ENCODE assay signal across 33 cellular contexts in the genomic region with DNA sequence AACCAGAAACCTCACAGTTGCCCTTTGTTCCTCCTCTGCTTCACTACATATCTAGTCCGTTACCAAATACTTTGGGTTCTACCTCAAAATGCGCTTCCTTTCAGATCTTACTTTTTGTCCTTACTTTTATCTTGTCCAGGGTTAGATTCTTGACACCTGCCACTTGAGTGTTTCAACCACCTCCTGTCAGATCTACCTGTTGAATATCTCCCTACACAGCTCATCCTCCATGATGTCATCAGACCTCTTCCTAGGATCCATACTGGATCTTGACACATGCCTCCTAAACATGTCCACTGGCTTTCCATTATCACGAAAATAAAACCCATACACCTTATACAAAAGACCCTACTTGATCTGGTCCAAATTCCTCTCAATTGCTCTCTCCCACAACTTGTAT.
"Had no signal": no experiment of that assay in that cellular context is flagged by ENCODE, and none has a peak within 500 bp of the region (broad histone marks: within the 10 kb centered on the region; RNA-seq: fewer than 3 reads in every experiment).

No MANE protein-coding gene starts in this region.

- H3K9me3 ChIP-seq: MG63 had no signal

- H3K4me3 ChIP-seq: MG63 had no signal

- H3K36me3 ChIP-seq: MG63 had no signal

- DNase-seq: Karpas-422, Kasumi-1, MG63, MM.1S, MV-4-11, NCI-H1048, NCI-H1092, NCI-H1092 treated with DMSO at 0.1 percent for 48 hours, NCI-H1105, NCI-H1105 treated with DMSO at 0.1 percent for 48 hours, NCI-H1417 treated with DMSO at 0.1 percent for 48 hours, NCI-H1436, NCI-H1436 treated with DMSO at 0.1 percent for 48 hours, NCI-H146, NCI-H1694, NCI-H1694 treated with DMSO at 0.1 percent for 48 hours, NCI-H187, NCI-H187 treated with DMSO at 0.1 percent for 48 hours, NCI-H1930, NCI-H2029, NCI-H2029 treated with DMSO at 0.1 percent for 48 hours, NCI-H2081, NCI-H2081 treated with DMSO at 0.1 percent for 48 hours, NCI-H2107, NCI-H2171, NCI-H2171 treated with DMSO at 0.1 percent for 48 hours, NCI-H2227 treated with DMSO at 0.1 percent for 48 hours, NCI-H226, NCI-H345, NCI-H446, NCI-H446 treated with DMSO at 0.1 percent for 48 hours, NCI-H510A, NCI-H510A treated with DMSO at 0.1 percent for 48 hours had no signal
